21 cellular contexts compared by ENCODE assay signal in the genomic region with DNA sequence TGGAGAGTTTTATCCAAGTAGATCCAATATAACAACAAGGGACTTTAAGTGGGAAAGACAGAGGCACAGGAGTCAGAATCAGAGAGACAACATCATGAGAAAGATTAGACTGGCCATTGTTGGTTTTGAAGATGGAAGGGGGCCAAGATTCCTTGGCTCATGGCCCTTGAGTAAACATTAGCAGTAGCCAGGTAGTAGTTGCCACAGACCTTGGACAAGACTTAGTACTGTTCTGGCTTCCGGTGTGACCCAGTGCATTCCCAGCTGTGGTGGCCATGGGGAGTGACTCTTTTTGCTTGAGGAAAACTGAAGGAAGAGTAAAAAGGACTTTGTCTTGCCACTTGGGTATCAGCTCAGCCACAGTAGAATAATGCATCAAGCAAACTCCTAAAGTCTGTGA.
DNase-seq lines count a peak whose midpoint lies in the region; ATAC-seq and TF ChIP-seq lines count a peak whose summit lies in the region.
"Had no signal": no experiment of that assay in that cellular context is flagged by ENCODE, and none has a peak within 500 bp of the region (broad histone marks: within the 10 kb centered on the region; RNA-seq: fewer than 3 reads in every experiment).

No MANE protein-coding gene starts in this region.

- no peaks in the 10 kb centered on the region for H3K27me3 ChIP-seq in body of pancreas
- H3K27me3 ChIP-seq in A673 (replicated peaks; ENCODE audit: insufficient read depth, low read depth, low read length, poor library complexity) = no peaks in the 10 kb centered on the region
- H3K27me3 ChIP-seq: MG63, SJSA1 had no signal

- ATAC-seq in body of pancreas (peak; percentile 68), HG02642 (IDR thresholded peaks at IDR 0.05; ENCODE audit: poor library complexity, unreplicated experiment) (no peak)
- ATAC-seq: Right ventricle myocardium inferior had no signal

- TF ChIP-seq RAD21 in Ishikawa (IDR thresholded peaks at IDR 0.05; ENCODE audit: low read depth) = no peak

- H3K4me3 ChIP-seq in body of pancreas (no peak overlapping the region), A673 (ENCODE audit: low read depth, low read length, poor library complexity, severe bottlenecking) (no peak overlapping the region)
- H3K4me3 ChIP-seq: BLaER1, GM23248, MG63, SJSA1 had no signal

- DNase-seq in Caki2 (ENCODE audit: low read depth) = peak; percentile 0
- DNase-seq in body of pancreas = peak; percentile 45 to 72 (median 57)
- DNase-seq in mucosa of gallbladder (ENCODE audit: low spot score) = peak; percentile 71
- no peak for DNase-seq in NCI-H1417 treated with DMSO at 0.1 percent for 48 hours (lab: John Stamatoyannopoulos, UW)
- DNase-seq in A673 (ENCODE audit: low spot score) = no peak
- DNase-seq: CD4-positive, CD25-positive, alpha-beta regulatory T cell; GM23248; H9; MG63; NCI-H1436; NCI-H187; NCI-H2081 treated with DMSO at 0.1 percent for 48 hours; NCI-H2171 treated with DMSO at 0.1 percent for 48 hours; NCI-H345; NCI-H510A treated with DMSO at 0.1 percent for 48 hours; NCI-H748 treated with DMSO at 0.1 percent for 48 hours had no signal

- POLR2A ChIA-PET in A673 (lab: Charles Lee; ENCODE audit: low non-redundant PET) = no interaction called here

- H3K4me1 ChIP-seq in body of pancreas = no peaks in the 10 kb centered on the region
- no peaks in the 10 kb centered on the region for H3K4me1 ChIP-seq in A673 (ENCODE audit: insufficient read depth, low read length, poor library complexity, severe bottlenecking)
- H3K4me1 ChIP-seq: BLaER1, SJSA1 had no signal

- H3K27ac ChIP-seq in body of pancreas (peak overlapping the region in 1 of 4 donors; percentile 11), A673 (ENCODE audit: low read depth, low read length, poor library complexity, severe bottlenecking) (no peak overlapping the region)
- H3K27ac ChIP-seq: BLaER1, GM23248, SJSA1 had no signal

- no peak for TF ChIP-seq CTCF in body of pancreas (IDR thresholded peaks at IDR 0.05)
- TF ChIP-seq CTCF in A673 (conservative IDR thresholded peaks at IDR 0.05; ENCODE audit: low read depth, low read length) = no peak

- no peak for TF ChIP-seq POLR2A in body of pancreas (IDR thresholded peaks at IDR 0.05)

- H3K9me3 ChIP-seq in body of pancreas (no peaks in the 10 kb centered on the region), A673 (ENCODE audit: low read depth, low read length, poor library complexity, severe bottlenecking) (peaks cover 6% of the 10 kb centered on the region)
- H3K9me3 ChIP-seq: BLaER1, MG63, SJSA1 had no signal

- no TSS peak for BruUV-seq in A673 (replicated peaks; lab: Mats Ljungman, UMichigan)

- WGBS in body of pancreas, 2 donors = 7% methylated on average over 1 of the region's 1 CpG; no CpG with 5 or more reads in 1 of the 2 donors

- 0 out of 2 replicates have a peak, but pooled peaks have one; percentile 29 for TF ChIP-seq EP300 in Ishikawa (IDR thresholded peaks at IDR 0.05; ENCODE audit: borderline replicate concordance)

- intact Hi-C loops in body of pancreas (cut with DNase I) (no loop called here), A673 (cut with micrococcal nuclease; ENCODE audit: unreplicated experiment) (no loop called here)

- in situ Hi-C loops in Caki2 (cut with HindIII; ENCODE audit: low pct_unique_long_range_greater_than_20kb, low sequenced_read_pairs) = no loop called here

- CTCF ChIA-PET in A673 (lab: Charles Lee) = no interaction called here

- H3K36me3 ChIP-seq in body of pancreas (replicated peaks in 1 of 2; ENCODE audit: insufficient read depth in 1 of 2, low read depth in 2 of 2) = no peaks in the 10 kb centered on the region
- H3K36me3 ChIP-seq in A673 (ENCODE audit: insufficient read depth, low read length, poor library complexity, severe bottlenecking) = no peaks in the 10 kb centered on the region
- H3K36me3 ChIP-seq: BLaER1, MG63, SJSA1 had no signal

TF ChIP-seq in Ishikawa, 13 proteins besides CTCF, POLR2A, EP300 and RAD21:
- peak; percentile 59; the same call in 1 of the 2 replicates for TF ChIP-seq NFIC (IDR thresholded peaks at IDR 0.05)
- TF ChIP-seq, protein P1, sequence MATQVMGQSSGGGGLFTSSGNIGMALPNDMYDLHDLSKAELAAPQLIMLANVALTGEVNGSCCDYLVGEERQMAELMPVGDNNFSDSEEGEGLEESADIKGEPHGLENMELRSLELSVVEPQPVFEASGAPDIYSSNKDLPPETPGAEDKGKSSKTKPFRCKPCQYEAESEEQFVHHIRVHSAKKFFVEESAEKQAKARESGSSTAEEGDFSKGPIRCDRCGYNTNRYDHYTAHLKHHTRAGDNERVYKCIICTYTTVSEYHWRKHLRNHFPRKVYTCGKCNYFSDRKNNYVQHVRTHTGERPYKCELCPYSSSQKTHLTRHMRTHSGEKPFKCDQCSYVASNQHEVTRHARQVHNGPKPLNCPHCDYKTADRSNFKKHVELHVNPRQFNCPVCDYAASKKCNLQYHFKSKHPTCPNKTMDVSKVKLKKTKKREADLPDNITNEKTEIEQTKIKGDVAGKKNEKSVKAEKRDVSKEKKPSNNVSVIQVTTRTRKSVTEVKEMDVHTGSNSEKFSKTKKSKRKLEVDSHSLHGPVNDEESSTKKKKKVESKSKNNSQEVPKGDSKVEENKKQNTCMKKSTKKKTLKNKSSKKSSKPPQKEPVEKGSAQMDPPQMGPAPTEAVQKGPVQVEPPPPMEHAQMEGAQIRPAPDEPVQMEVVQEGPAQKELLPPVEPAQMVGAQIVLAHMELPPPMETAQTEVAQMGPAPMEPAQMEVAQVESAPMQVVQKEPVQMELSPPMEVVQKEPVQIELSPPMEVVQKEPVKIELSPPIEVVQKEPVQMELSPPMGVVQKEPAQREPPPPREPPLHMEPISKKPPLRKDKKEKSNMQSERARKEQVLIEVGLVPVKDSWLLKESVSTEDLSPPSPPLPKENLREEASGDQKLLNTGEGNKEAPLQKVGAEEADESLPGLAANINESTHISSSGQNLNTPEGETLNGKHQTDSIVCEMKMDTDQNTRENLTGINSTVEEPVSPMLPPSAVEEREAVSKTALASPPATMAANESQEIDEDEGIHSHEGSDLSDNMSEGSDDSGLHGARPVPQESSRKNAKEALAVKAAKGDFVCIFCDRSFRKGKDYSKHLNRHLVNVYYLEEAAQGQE (IDR thresholded peaks at IDR 0.05; ENCODE audit: low read depth) = no peak
TF ChIP-seq in Ishikawa: peak in this region for 1.

Comparison
In these comparisons a context has a peak if more than half of its experiments do, and no peak if none do; other contexts are left out.
1. DNase-seq: peak in Caki2 (single experiment), body of pancreas (4 of 4) and mucosa of gallbladder (single experiment); none in NCI-H1417 treated with DMSO at 0.1 percent for 48 hours (single experiment) and A673 (single experiment).